33 cellular contexts compared by ENCODE assay signal in the genomic region with DNA sequence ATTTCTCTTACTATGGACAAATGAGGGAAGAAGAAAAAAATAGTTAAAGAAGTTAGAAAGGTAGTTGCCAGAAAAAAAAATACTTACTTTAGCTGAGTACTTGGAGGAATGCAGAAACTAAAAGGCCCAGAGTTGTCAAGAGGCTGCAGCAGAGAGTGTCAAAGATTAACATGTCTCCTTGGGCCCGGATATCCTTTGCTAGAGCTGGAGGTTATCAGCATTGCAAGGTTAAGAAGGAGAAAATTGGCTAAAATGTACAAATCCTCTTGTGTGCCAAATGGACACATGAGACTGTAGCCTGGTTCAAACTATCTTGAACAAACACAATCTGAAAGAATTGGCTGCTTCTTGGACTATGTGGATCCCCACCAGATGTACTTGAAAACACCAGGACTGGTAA.
"Had no signal": no experiment of that assay in that cellular context is flagged by ENCODE, and none has a peak within 500 bp of the region (broad histone marks: within the 10 kb centered on the region; RNA-seq: fewer than 3 reads in every experiment).

No MANE protein-coding gene starts in this region.

- H3K27me3 ChIP-seq: brain microvascular endothelial cell, dorsolateral prefrontal cortex, foreskin keratinocyte, left lung, pancreas, sigmoid colon, suprapubic skin, tibial artery, upper lobe of right lung had no signal

- ATAC-seq: foreskin keratinocyte; left lung; pancreas; stimulated activated memory B cell treated with anti-CD40 and anti-IgM and Interleukin-4, amounts not matched to agents 10 μg/mL and 1 μg/mL and 100 μg/mL, for 72 hours; upper lobe of right lung had no signal

- H3K27ac ChIP-seq: brain microvascular endothelial cell, coronary artery, dorsolateral prefrontal cortex, foreskin keratinocyte, left lung, pancreas, prostate gland, sigmoid colon, suprapubic skin, tibial artery, upper lobe of right lung had no signal

- DNase-seq: activated CD4-positive, alpha-beta memory T cell treated with anti-CD3 and anti-CD28 coated beads, Interleukin-2, amount 10 ng/mL, durations not matched to agents 7 days and 5 days; activated CD4-positive, alpha-beta T cell treated with anti-CD3 and anti-CD28 coated beads, Interleukin-2, amount 10 ng/mL, durations not matched to agents 7 days and 5 days; activated CD4-positive, CD25-positive, alpha-beta regulatory T cell treated with anti-CD3 and anti-CD28 coated beads, Interleukin-2, amount 50 U/mL, for 72 hours; activated CD8-positive, alpha-beta memory T cell treated with anti-CD3 and anti-CD28 coated beads, Interleukin-2, amount 50 U/mL, for 48 hours; activated gamma-delta T cell; activated naive CD4-positive, alpha-beta T cell treated with anti-CD3 and anti-CD28 coated beads, Interleukin-2, amount 10 ng/mL, durations not matched to agents 7 days and 5 days; activated naive CD8-positive, alpha-beta T cell treated with anti-CD3 and anti-CD28 coated beads, Interleukin-2, amount 10 ng/mL, durations not matched to agents 7 days and 5 days; activated T-cell treated with anti-CD3 and anti-CD28 coated beads, Interleukin-2, amount 50 U/mL, for 24 hours; brain microvascular endothelial cell; dorsolateral prefrontal cortex; effector memory CD4-positive, alpha-beta T cell; erythroblast; foreskin keratinocyte; left lung; naive B cell; nephron progenitor cell; pancreas; retina; sigmoid colon; stimulated activated CD4-positive, alpha-beta T cell treated with anti-CD3 and anti-CD28 coated beads, Interleukin-1b, Interleukin-23, amount 100 ng/mL, for 48 hours; stimulated activated CD4-positive, alpha-beta T cell treated with anti-CD3 and anti-CD28 coated beads, Interleukin-4, amount 100 ng/mL, for 4 hours; stimulated activated CD8-positive, alpha-beta memory T cell treated with anti-CD3 and anti-CD28 coated beads, Interleukin-4, amount 100 ng/mL, for 48 hours; T-helper 2 cell; tibial artery; upper lobe of right lung had no signal

- H3K4me1 ChIP-seq: foreskin keratinocyte, left lung, pancreas, prostate gland, upper lobe of right lung had no signal

- FAIRE-seq: astrocyte, islet of Langerhans, pancreas had no signal

- H3K4me3 ChIP-seq: coronary artery, dorsolateral prefrontal cortex, left lung, lung, pancreas, prostate gland, sigmoid colon, smooth muscle cell, suprapubic skin, tibial artery, upper lobe of right lung had no signal

- H3K4me2 ChIP-seq: smooth muscle cell had no signal

- H3K36me3 ChIP-seq: brain microvascular endothelial cell, left lung, pancreas, prostate gland, sigmoid colon, suprapubic skin, tibial artery, upper lobe of right lung had no signal

- H3K9me3 ChIP-seq: left lung, pancreas, prostate gland, sigmoid colon, suprapubic skin, tibial artery, upper lobe of right lung had no signal
